ENCODE assay signal across 8 cellular contexts in the genomic region with DNA sequence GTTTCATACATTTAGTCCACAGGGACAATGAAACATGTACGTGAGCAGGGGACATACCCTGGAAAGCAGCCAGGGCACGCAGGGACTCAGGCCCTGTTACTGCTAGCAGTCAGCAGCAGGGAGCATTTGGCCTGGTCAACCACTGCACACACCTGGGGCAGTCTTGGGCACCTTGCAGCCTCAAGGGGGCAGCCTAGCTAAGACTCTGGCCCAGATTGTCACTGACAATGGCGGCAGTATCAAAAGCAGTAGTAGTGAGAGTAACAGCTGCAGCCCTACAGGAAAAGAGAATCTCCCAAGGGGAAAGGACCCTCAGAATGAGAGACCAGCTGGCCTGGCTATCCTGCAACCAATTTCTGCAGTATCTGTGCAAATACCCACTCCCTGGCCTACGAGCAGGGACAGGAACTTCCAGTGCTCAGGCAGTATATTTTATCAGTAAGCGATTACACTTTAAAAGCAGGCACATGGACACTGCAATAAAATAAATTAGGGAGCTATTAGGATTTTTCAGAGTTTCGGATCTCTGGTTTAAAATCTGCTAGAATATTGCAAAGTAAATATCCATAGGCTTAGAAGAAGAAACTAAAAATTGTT.
DNase-seq lines count a peak whose midpoint lies in the region; ATAC-seq, FAIRE-seq and TF ChIP-seq lines count a peak whose summit lies in the region.

No MANE protein-coding gene starts in this region.

- H3K9me3 ChIP-seq in uterus, result no peaks in the 10 kb centered on the region

- TF ChIP-seq CTCF in D721Med (IDR thresholded peaks at IDR 0.05; ENCODE audit: insufficient read depth, missing control alignments), result peak; percentile 87
- peak; percentile 84 for TF ChIP-seq CTCF in GM20000 (IDR thresholded peaks at IDR 0.05; ENCODE audit: extremely low read depth, missing control alignments)
- TF ChIP-seq CTCF in uterus (IDR thresholded peaks at IDR 0.05), result peak; percentile 17 to 38 (median 28)

- ATAC-seq in HG03521 (IDR thresholded peaks at IDR 0.05; ENCODE audit: unreplicated experiment), result peak; percentile 88

- no peak overlapping the region for H3K4me3 ChIP-seq in uterus

- DNase-seq in D721Med (ENCODE audit: insufficient read length, low spot score) (no peak), GM20000 (ENCODE audit: low spot score) (peak; percentile 69), OCI-M1 (lab: John Stamatoyannopoulos, UW) (peak; percentile 83), activated T-helper 1 cell treated with Interleukin-2 at 50 U/mL for 16 hours (ENCODE audit: low read depth) (peak; percentile 31), globus pallidus (ENCODE audit: low spot score) (peak; percentile 47), pons (ENCODE audit: low spot score) (peak; percentile 54), uterus (peak; percentile 33 to 36)

- no peak for TF ChIP-seq POLR2A in uterus (IDR thresholded peaks at IDR 0.05)

- H3K27me3 ChIP-seq in uterus, result no peaks in the 10 kb centered on the region

- H3K36me3 ChIP-seq in uterus, result no peaks in the 10 kb centered on the region

- no peak for FAIRE-seq in D721Med (lab: Jason Lieb, UNC)

- peak overlapping the region; percentile 35 to 57 for H3K27ac ChIP-seq in uterus

- intact Hi-C loops in uterus (cut with DNase I; ENCODE audit: low total_unique reads), result no loop called here

- no peaks in the 10 kb centered on the region for H3K4me1 ChIP-seq in uterus

Comparison
In these comparisons a context has a peak if more than half of its experiments do, and no peak if none do; other contexts are left out.
1. CTCF ChIP-seq: peak in every context shown above with its lines; median percentile 87 in D721Med; 84 in GM20000; 28 in uterus.